8 cellular contexts compared by ENCODE assay signal in the genomic region with DNA sequence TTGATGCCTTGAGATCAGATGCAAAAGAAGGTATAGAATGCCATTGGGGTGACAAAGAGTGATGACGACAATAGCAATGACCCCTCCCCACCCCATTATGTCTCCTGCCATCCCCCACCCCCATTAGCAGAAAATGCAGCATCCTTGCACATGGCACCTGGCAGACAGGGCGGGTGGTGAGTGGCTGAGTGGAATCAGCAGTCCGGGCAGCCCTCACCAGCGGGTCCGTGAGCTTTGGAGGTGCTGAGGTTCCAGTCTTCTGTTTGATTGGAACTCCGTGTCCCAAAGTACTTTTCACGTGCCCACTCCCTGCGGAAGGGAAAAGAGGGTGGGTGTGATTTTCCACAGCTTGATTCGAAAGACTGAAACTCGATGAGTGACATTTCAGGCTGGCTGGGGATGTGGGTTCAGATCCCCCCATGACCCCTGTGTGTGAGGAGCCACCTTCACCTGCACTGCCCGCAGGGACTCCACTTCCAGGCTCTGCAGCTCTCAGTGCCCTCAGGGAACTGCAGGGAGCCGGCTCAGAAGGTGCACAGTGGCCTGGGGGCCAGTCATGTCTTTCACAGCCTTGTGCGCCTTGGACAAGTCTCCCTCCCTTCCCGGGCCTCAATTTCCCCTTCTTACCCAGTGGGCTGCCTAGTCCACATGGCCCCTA.
A peak's percentile ranks its signal among the peaks of the same experiment; 100 is the strongest.
DNase-seq lines count a peak whose midpoint lies in the region; ATAC-seq and TF ChIP-seq lines count a peak whose summit lies in the region.

No MANE protein-coding gene starts in this region.

- H3K4me1 ChIP-seq in endodermal cell (ENCODE audit: control insufficient read depth, insufficient read depth, low read length), result no peaks in the 10 kb centered on the region
- H3K4me1 ChIP-seq in muscle layer of duodenum (ENCODE audit: control insufficient read depth in 1 of 2, insufficient read depth in 2 of 2, low read length in 2 of 2), result peaks cover 16% of the 10 kb centered on the region in 2 donors
- H3K4me1 ChIP-seq in thoracic aorta (ENCODE audit: control insufficient read depth in 1 of 2, low read depth in 2 of 2), result peaks cover 5 to 35% of the 10 kb centered on the region in 2 donors

- no peak overlapping the region for H3K27ac Mint-ChIP-seq in endodermal cell

- DNase-seq in MG63 (no peak), endodermal cell (no peak), thoracic aorta (ENCODE audit: low spot score) (no peak), NCI-H2196 treated with DMSO at 0.1 percent for 48 hours (lab: John Stamatoyannopoulos, UW; ENCODE audit: unreplicated experiment) (no peak), HuH-7 (ENCODE audit: low spot score) (no peak), NCI-H82 treated with DMSO at 0.1 percent for 48 hours (lab: John Stamatoyannopoulos, UW; ENCODE audit: unreplicated experiment) (no peak)
- no peak for DNase-seq in stimulated activated naive CD4-positive, alpha-beta T cell treated with Interleukin-2 at 50 U/mL for 16 hours (lab: John Stamatoyannopoulos, UW)

- H3K36me3 ChIP-seq in MG63 (no peaks in the 10 kb centered on the region), endodermal cell (ENCODE audit: control insufficient read depth, insufficient read depth, low read length) (no peaks in the 10 kb centered on the region), muscle layer of duodenum (ENCODE audit: control insufficient read depth in 1 of 2, insufficient read depth in 2 of 2, low read length in 2 of 2) (no peaks in the 10 kb centered on the region), thoracic aorta (no peaks in the 10 kb centered on the region)

- H3K9ac ChIP-seq in endodermal cell (ENCODE audit: extremely low read depth, low read length, poor library complexity, severe bottlenecking), result no peak overlapping the region

- no peaks in the 10 kb centered on the region for H3K27me3 ChIP-seq in MG63
- H3K27me3 ChIP-seq in endodermal cell (ENCODE audit: control insufficient read depth, insufficient read depth, low read length, poor library complexity, severe bottlenecking), result no peaks in the 10 kb centered on the region
- no peaks in the 10 kb centered on the region for H3K27me3 ChIP-seq in muscle layer of duodenum (ENCODE audit: low read depth, low read length)
- H3K27me3 ChIP-seq in thoracic aorta (replicated peaks; ENCODE audit: insufficient read depth), result no peaks in the 10 kb centered on the region

- TF ChIP-seq CTCF in endodermal cell (conservative IDR thresholded peaks at IDR 0.05), result no peak
- no peak for TF ChIP-seq CTCF in thoracic aorta (IDR thresholded peaks at IDR 0.05)

- H3K4me3 Mint-ChIP-seq in endodermal cell, result no peak overlapping the region

- H3K9me3 Mint-ChIP-seq in endodermal cell, result no peaks in the 10 kb centered on the region

- H3K4me3 ChIP-seq in MG63, result peak overlapping the region; percentile 35
- no peak overlapping the region for H3K4me3 ChIP-seq in endodermal cell (ENCODE audit: low read length)
- peak overlapping the region; percentile 55 to 63 for H3K4me3 ChIP-seq in muscle layer of duodenum (ENCODE audit: low read depth in 1 of 2, low read length in 2 of 2)
- peak overlapping the region; percentile 82 for H3K4me3 ChIP-seq in thoracic aorta

- no peaks in the 10 kb centered on the region for H3K36me3 Mint-ChIP-seq in endodermal cell (ENCODE audit: low read depth)

- no peaks in the 10 kb centered on the region for H3K9me3 ChIP-seq in MG63
- no peaks in the 10 kb centered on the region for H3K9me3 ChIP-seq in endodermal cell (ENCODE audit: control insufficient read depth, low read length)
- no peaks in the 10 kb centered on the region for H3K9me3 ChIP-seq in muscle layer of duodenum (ENCODE audit: control insufficient read depth in 1 of 2, low read length in 2 of 2)
- H3K9me3 ChIP-seq in thoracic aorta, result no peaks in the 10 kb centered on the region

- H3K27me3 Mint-ChIP-seq in endodermal cell (ENCODE audit: insufficient read depth), result no peaks in the 10 kb centered on the region

- H3K27ac ChIP-seq in endodermal cell (ENCODE audit: low read depth, low read length) (peak overlapping the region; percentile 83), muscle layer of duodenum (ENCODE audit: low read length) (peak overlapping the region; percentile 60), thoracic aorta (peak overlapping the region; percentile 87 to 91)

- peaks cover 20% of the 10 kb centered on the region for H3K4me1 Mint-ChIP-seq in endodermal cell

- no peak for ATAC-seq in thoracic aorta (ENCODE audit: insufficient number of reproducible peaks, low FRiP score, low read depth)

- 91 to 92% methylated on average over 8 to 14 of the region's 14 CpGs for WGBS in endodermal cell (ENCODE audit: insufficient coverage in 1 of 2, insufficient read length in 1 of 2), 2 experiments
